ENCODE assay signal across 10 cellular contexts in the genomic region with DNA sequence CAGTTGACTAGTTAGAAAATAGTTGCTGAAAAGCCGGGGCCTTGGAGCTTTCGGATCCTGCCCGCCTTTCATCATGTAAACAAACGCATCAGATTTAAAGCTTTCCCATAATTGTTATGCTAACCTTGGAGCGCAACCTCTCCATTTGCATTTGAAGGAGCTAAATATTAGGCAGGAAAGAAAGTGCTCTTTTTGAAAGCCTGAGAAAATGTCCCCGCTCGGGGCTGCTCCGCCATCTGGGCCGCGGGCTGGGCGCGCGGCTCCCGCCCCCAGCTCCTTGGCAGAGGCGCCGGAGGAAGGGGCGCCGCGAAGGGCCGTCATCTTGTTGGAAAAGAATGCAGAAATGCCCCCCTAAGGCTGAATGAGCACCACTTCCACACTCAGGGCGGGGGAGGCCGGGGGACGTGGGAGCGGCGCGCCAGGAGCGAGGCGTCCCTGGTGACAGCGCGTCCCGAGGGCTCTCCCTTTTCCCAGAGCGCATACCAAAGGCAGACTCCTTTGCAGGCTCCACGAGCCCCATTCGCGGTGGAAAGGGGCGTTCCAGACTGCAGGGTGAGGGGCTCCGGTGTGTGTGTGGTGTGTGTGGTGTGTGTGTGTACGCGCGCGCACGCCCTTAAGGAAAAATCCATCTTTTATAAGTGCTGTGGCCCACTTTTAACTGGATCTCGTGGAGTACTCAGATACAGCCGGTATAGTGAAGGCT.
DNase-seq lines count a peak whose midpoint lies in the region; TF ChIP-seq lines count a peak whose summit lies in the region.
"Had no signal": no experiment of that assay in that cellular context is flagged by ENCODE, and none has a peak within 500 bp of the region (broad histone marks: within the 10 kb centered on the region; RNA-seq: fewer than 3 reads in every experiment).

No MANE protein-coding gene starts in this region.

- H3F3A ChIP-seq in SK-N-SH (replicated peaks; ENCODE audit: insufficient read depth), result no peaks in the 10 kb centered on the region

- no peaks in the 10 kb centered on the region for H3K36me3 Mint-ChIP-seq in Calu3 (ENCODE audit: insufficient read depth, unreplicated experiment)
- H3K36me3 Mint-ChIP-seq: CD8-positive, alpha-beta memory T cell had no signal

- WGBS in SK-N-SH (ENCODE audit: low lambda C conversion rate), result 27% methylated on average over 18 of the region's 44 CpGs

- no peak for TF ChIP-seq CTCF in AG04450 (IDR thresholded peaks at IDR 0.05; ENCODE audit: low read depth, low read length)
- TF ChIP-seq CTCF in SK-N-SH (IDR thresholded peaks at IDR 0.05), result no peak
- no peak for TF ChIP-seq CTCF in osteoblast (IDR thresholded peaks at IDR 0.05; ENCODE audit: extremely low read depth, low read depth, low read length)
- TF ChIP-seq CTCF in Calu3 (IDR thresholded peaks at IDR 0.05; ENCODE audit: unreplicated experiment), result no peak

- H3K9ac ChIP-seq in SK-N-SH, result 0 out of 2 replicates have a peak overlapping the region, but pooled peaks have one; percentile 2

- intact Hi-C loops in Calu3 (cut with micrococcal nuclease; ENCODE audit: unreplicated experiment), result no loop called here

- H3K4me1 ChIP-seq in SK-N-SH (ENCODE audit: control insufficient read depth in 1 of 2, insufficient read depth in 2 of 2, low read depth in 1 of 2, low read length in 1 of 2), result no peaks in the 10 kb centered on the region
- H3K4me1 ChIP-seq in osteoblast (ENCODE audit: insufficient read depth, low read length), result no peaks in the 10 kb centered on the region

- H3K79me2 ChIP-seq in SK-N-SH (ENCODE audit: insufficient read depth) (no peaks in the 10 kb centered on the region), osteoblast (ENCODE audit: insufficient read depth, low read length) (no peaks in the 10 kb centered on the region)

- H3K9me3 Mint-ChIP-seq in Calu3 (ENCODE audit: low read depth, unreplicated experiment), result peaks cover 5% of the 10 kb centered on the region

- no peaks in the 10 kb centered on the region for H3K4me1 Mint-ChIP-seq in Calu3 (ENCODE audit: low read depth, unreplicated experiment)
- H3K4me1 Mint-ChIP-seq: CD8-positive, alpha-beta memory T cell had no signal

- H3K4me2 ChIP-seq in SK-N-SH (peak overlapping the region; percentile 82), osteoblast (ENCODE audit: insufficient read depth, low read length) (peak overlapping the region; percentile 85)

- peaks cover 28% of the 10 kb centered on the region for H3K27me3 ChIP-seq in AG04450 (ENCODE audit: control insufficient read depth, insufficient read depth, low read length)
- no peaks in the 10 kb centered on the region for H3K27me3 ChIP-seq in SK-N-SH (ENCODE audit: insufficient read depth)
- H3K27me3 ChIP-seq in osteoblast (ENCODE audit: insufficient read depth, low read length), result peaks cover 43% of the 10 kb centered on the region

- H4K20me1 ChIP-seq in SK-N-SH (ENCODE audit: insufficient read depth), result no peaks in the 10 kb centered on the region
- H4K20me1 ChIP-seq in osteoblast (ENCODE audit: insufficient read depth, low read length), result no peaks in the 10 kb centered on the region

- TF ChIP-seq RAD21 in SK-N-SH (IDR thresholded peaks at IDR 0.05; ENCODE audit: low read length), result no peak

- no peak overlapping the region for H3K4me3 Mint-ChIP-seq in Calu3 (ENCODE audit: low read depth, unreplicated experiment)
- H3K4me3 Mint-ChIP-seq: activated CD8-positive, alpha-beta T cell treated with anti-CD3 and anti-CD28 coated beads, Interleukin-2, amount 10 ng/mL, durations not matched to agents 7 days and 5 days; CD8-positive, alpha-beta memory T cell had no signal

- H3K9me2 ChIP-seq in SK-N-SH, result no peaks in the 10 kb centered on the region

- no TSS peak for BruUV-seq in Calu3 (replicated peaks; lab: Mats Ljungman, UMichigan)

- H3K36me3 ChIP-seq in SK-N-SH (replicated peaks in 1 of 2; ENCODE audit: control insufficient read depth in 1 of 2, insufficient read depth in 2 of 2, low read length in 1 of 2), result no peaks in the 10 kb centered on the region
- no peaks in the 10 kb centered on the region for H3K36me3 ChIP-seq in osteoblast (ENCODE audit: insufficient read depth, low read length)

- POLR2A ChIA-PET in AG04450 (lab: Yijun Ruan, JAX), result no interaction called here
- POLR2A ChIA-PET in SK-N-SH (lab: Yijun Ruan, JAX), result no interaction called here

- H3K4me3 ChIP-seq in AG04450 (ENCODE audit: low read depth, low read length) (peak overlapping the region; percentile 52), SK-N-SH (ENCODE audit: low read depth in 2 of 2, low read length in 1 of 2) (peak overlapping the region; percentile 46 to 49; a peak in 3 of 4 replicates), osteoblast (ENCODE audit: insufficient read depth, low read length) (peak overlapping the region; percentile 65)

- DNase-seq in AG04450 (ENCODE audit: low read depth, low spot score) (no peak), SK-N-SH (peak; percentile 15), globus pallidus (ENCODE audit: low spot score) (peak; percentile 40), osteoblast (ENCODE audit: insufficient read length, low spot score, missing footprints) (no peak), dedifferentiated amniotic fluid mesenchymal stem cell (ENCODE audit: extremely low spot score) (no peak), HuH-7 (ENCODE audit: low spot score) (no peak), Calu3 (no peak), DMS114 treated with DMSO at 0.1 percent for 48 hours (lab: John Stamatoyannopoulos, UW; ENCODE audit: unreplicated experiment) (no peak)
- DNase-seq: activated CD8-positive, alpha-beta T cell treated with anti-CD3 and anti-CD28 coated beads, Interleukin-2, amount 10 ng/mL, durations not matched to agents 7 days and 5 days; CD8-positive, alpha-beta memory T cell had no signal

- no peak overlapping the region for H3K27ac Mint-ChIP-seq in Calu3 (ENCODE audit: unreplicated experiment)
- H3K27ac Mint-ChIP-seq: activated CD8-positive, alpha-beta T cell treated with anti-CD3 and anti-CD28 coated beads, Interleukin-2, amount 10 ng/mL, durations not matched to agents 7 days and 5 days; CD8-positive, alpha-beta memory T cell had no signal

- H3K9me3 ChIP-seq in AG04450 (ENCODE audit: control insufficient read depth, insufficient read depth, low read length) (no peaks in the 10 kb centered on the region), SK-N-SH (no peaks in the 10 kb centered on the region), osteoblast (ENCODE audit: low read depth, low read length) (no peaks in the 10 kb centered on the region)

- H3K27ac ChIP-seq in AG04450 (ENCODE audit: low read depth, low read length) (no peak overlapping the region), SK-N-SH (ENCODE audit: low read depth in 2 of 2, low read length in 1 of 2) (no peak overlapping the region), osteoblast (ENCODE audit: low read depth, low read length) (no peak overlapping the region)

- TF ChIP-seq EP300 in SK-N-SH (IDR thresholded peaks at IDR 0.05; ENCODE audit: borderline replicate concordance in 1 of 2, low read depth in 1 of 2, low read length in 1 of 2), result no peak

- H2AFZ ChIP-seq in SK-N-SH (ENCODE audit: low read depth) (peak overlapping the region; percentile 98), osteoblast (ENCODE audit: low read length) (peak overlapping the region; percentile 68)

- CTCF ChIA-PET in AG04450 (lab: Charles Lee) (interaction anchor here (1.1 to 1.2 kb wide), 2 partner anchors 8 to 121 kb away, joined by 3 read pairs; no protein-coding TSS in a partner anchor), SK-N-SH (lab: Yijun Ruan, JAX) (no interaction called here), Calu3 (lab: Charles Lee) (no interaction called here)

- no peaks in the 10 kb centered on the region for H3K27me3 Mint-ChIP-seq in Calu3 (ENCODE audit: unreplicated experiment)

TF ChIP-seq in SK-N-SH, 30 proteins besides CTCF, POLR2A, EP300 and RAD21:
- TF ChIP-seq FOXJ3 (CRISPR knock-in tag; IDR thresholded peaks at IDR 0.05), result no peak
- no peak for TF ChIP-seq MEF2A (IDR thresholded peaks at IDR 0.05; ENCODE audit: borderline replicate concordance, low read depth)
- TF ChIP-seq, protein P1, sequence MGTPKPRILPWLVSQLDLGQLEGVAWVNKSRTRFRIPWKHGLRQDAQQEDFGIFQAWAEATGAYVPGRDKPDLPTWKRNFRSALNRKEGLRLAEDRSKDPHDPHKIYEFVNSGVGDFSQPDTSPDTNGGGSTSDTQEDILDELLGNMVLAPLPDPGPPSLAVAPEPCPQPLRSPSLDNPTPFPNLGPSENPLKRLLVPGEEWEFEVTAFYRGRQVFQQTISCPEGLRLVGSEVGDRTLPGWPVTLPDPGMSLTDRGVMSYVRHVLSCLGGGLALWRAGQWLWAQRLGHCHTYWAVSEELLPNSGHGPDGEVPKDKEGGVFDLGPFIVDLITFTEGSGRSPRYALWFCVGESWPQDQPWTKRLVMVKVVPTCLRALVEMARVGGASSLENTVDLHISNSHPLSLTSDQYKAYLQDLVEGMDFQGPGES (IDR thresholded peaks at IDR 0.05; ENCODE audit: low read depth, low read length), result no peak
- TF ChIP-seq RXRA (IDR thresholded peaks at IDR 0.05; ENCODE audit: borderline replicate concordance, low read depth), result no peak
- no peak for TF ChIP-seq SMC3 (IDR thresholded peaks at IDR 0.05; ENCODE audit: low read depth, low read length)
- TF ChIP-seq RFX5 (IDR thresholded peaks at IDR 0.05; ENCODE audit: low read length), result no peak
- no peak for TF ChIP-seq RCOR1 (IDR thresholded peaks at IDR 0.05; ENCODE audit: low read length)

Comparison
In these comparisons a context has a peak if more than half of its experiments do, and no peak if none do; other contexts are left out.
1. DNase-seq: peak in SK-N-SH (single experiment) and globus pallidus (single experiment); none in AG04450 (single experiment), osteoblast (single experiment), dedifferentiated amniotic fluid mesenchymal stem cell (single experiment), HuH-7 (single experiment), Calu3 (single experiment) and DMS114 treated with DMSO at 0.1 percent for 48 hours (single experiment).
2. Peak in every context shown above with its lines, with median percentiles within 50 percentile points of each other: H3K4me3 ChIP-seq.